9 cellular contexts compared by ENCODE assay signal in the genomic region with DNA sequence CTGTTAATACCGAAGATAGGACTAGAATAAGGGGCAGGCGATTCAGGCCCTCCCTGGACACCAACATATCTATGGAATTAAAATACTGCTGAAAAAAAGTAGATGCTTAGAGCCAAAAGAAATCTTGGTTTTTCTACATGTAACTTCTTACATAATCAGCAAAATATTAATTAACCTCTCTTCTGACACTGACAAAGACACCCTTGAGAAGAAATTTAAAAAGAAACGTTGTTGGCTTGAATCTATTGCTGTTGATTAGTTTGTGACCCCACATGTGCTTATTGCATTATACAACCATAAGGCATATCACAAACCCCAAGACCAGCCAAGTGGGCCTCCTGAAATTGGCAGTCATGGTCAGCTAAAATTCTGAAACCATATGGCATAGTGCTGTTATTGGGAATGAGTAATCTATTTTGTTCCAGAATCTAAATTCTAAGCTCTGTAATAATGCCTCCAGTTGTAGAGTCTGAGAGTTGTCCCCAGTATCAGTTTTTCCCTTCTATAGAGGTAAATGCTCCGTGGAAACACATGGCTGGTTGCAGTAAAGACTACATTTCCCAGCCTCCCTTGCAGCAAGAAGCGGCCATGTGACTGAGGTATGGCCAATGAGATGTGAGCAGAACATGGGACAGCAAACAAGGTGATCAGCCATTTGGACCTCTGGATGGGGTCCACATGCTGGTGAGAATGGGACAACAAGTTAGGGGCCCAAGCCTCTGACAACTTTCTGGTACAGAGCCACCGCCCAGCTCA. TPM values are rescaled to one million over a fixed set of nuclear protein-coding genes. Genes with fewer than 3 reads are reported as not detected.
DNase-seq lines count a peak whose midpoint lies in the region; ATAC-seq lines count a peak whose summit lies in the region.
"Had no signal": no experiment of that assay in that cellular context is flagged by ENCODE, and none has a peak within 500 bp of the region (broad histone marks: within the 10 kb centered on the region; RNA-seq: fewer than 3 reads in every experiment).

No MANE protein-coding gene starts in this region.

- H3K4me2 ChIP-seq in mesenchymal stem cell (ENCODE audit: low read length, poor library complexity, severe bottlenecking), result no peak overlapping the region

- H3K27ac ChIP-seq in mesenchymal stem cell (ENCODE audit: low read length, poor library complexity, severe bottlenecking), result no peak overlapping the region
- H3K27ac ChIP-seq: thoracic aorta had no signal

- no peak overlapping the region for H3K14ac ChIP-seq in mesenchymal stem cell (ENCODE audit: low read length in 2 of 2)

- no peaks in the 10 kb centered on the region for H3K36me3 ChIP-seq in mesenchymal stem cell (ENCODE audit: control insufficient read depth in 1 of 2, insufficient read depth in 2 of 2, low read depth in 1 of 2, low read length in 2 of 2)
- H3K36me3 ChIP-seq: thoracic aorta had no signal

- no peak overlapping the region for H2BK15ac ChIP-seq in mesenchymal stem cell (ENCODE audit: low read depth, poor library complexity, severe bottlenecking)

- no peak overlapping the region for H2BK5ac ChIP-seq in mesenchymal stem cell (ENCODE audit: low read depth, low read length, poor library complexity, severe bottlenecking)

- H2AK5ac ChIP-seq in mesenchymal stem cell (ENCODE audit: low read length, severe bottlenecking), result no peak overlapping the region

- H2AFZ ChIP-seq in mesenchymal stem cell (ENCODE audit: low read depth, low read length), result no peak overlapping the region

- H4K91ac ChIP-seq in mesenchymal stem cell (ENCODE audit: low read length), result peak overlapping the region; percentile 62

- 77% methylated on average over 5 of the region's 6 CpGs for WGBS in mesenchymal stem cell

- peak; percentile 48 for DNase-seq in activated CD4-positive, alpha-beta T cell treated with anti-CD3 and anti-CD28 coated beads for 48 hours
- DNase-seq in activated CD4-positive, alpha-beta T cell treated with anti-CD3 and anti-CD28 coated beads for 1 hour, result no peak
- DNase-seq in NCI-H526 treated with DMSO at 0.1 percent for 48 hours (lab: John Stamatoyannopoulos, UW), result peak; percentile 46
- DNase-seq in amniotic stem cell (lab: John Stamatoyannopoulos, UW), result peak; percentile 5
- peak; percentile 47 for DNase-seq in mesenchymal stem cell

- ATAC-seq in HG03457 (IDR thresholded peaks at IDR 0.05; ENCODE audit: unreplicated experiment) (no peak), HG02973 (IDR thresholded peaks at IDR 0.05; ENCODE audit: unreplicated experiment) (no peak), GM21825 (IDR thresholded peaks at IDR 0.05; ENCODE audit: unreplicated experiment) (no peak)

- no peak overlapping the region for H4K8ac ChIP-seq in mesenchymal stem cell (ENCODE audit: low read length)

- no peak overlapping the region for H3K9ac ChIP-seq in mesenchymal stem cell (ENCODE audit: low read length)

- no peak overlapping the region for H3K4me3 ChIP-seq in mesenchymal stem cell (ENCODE audit: insufficient read depth in 1 of 2, low read depth in 1 of 2, low read length in 2 of 2)
- H3K4me3 ChIP-seq: thoracic aorta had no signal

- no peak overlapping the region for H3K4ac ChIP-seq in mesenchymal stem cell (ENCODE audit: low read depth in 1 of 2, low read length in 2 of 2)

- H2BK12ac ChIP-seq in mesenchymal stem cell (ENCODE audit: low read length in 2 of 2), result no peak overlapping the region

- no peak overlapping the region for H2BK120ac ChIP-seq in mesenchymal stem cell (ENCODE audit: low read depth, low read length)

- H3K27me3 ChIP-seq in mesenchymal stem cell (ENCODE audit: control insufficient read depth in 1 of 2, insufficient read depth in 1 of 2, low read length in 2 of 2), result no peaks in the 10 kb centered on the region

- peaks cover 6% of the 10 kb centered on the region for H3K4me1 ChIP-seq in mesenchymal stem cell (ENCODE audit: control insufficient read depth, insufficient read depth, low read depth, low read length)

- no peak overlapping the region for H3K18ac ChIP-seq in mesenchymal stem cell (ENCODE audit: low read depth in 1 of 2, low read length in 2 of 2)

- no peaks in the 10 kb centered on the region for H3K9me3 ChIP-seq in mesenchymal stem cell (ENCODE audit: control insufficient read depth, low read length)
- H3K9me3 ChIP-seq: thoracic aorta had no signal

- no peaks in the 10 kb centered on the region for H3K79me1 ChIP-seq in mesenchymal stem cell (replicated peaks; ENCODE audit: low read length, poor library complexity, severe bottlenecking)

- no peak overlapping the region for H3K23ac ChIP-seq in mesenchymal stem cell (ENCODE audit: low read length in 2 of 2)

RNA-seq across cellular contexts. Expression of gene PTPN1, which starts 42.4 kb away (rescaled TPM):
- 66.8 TPM for polyA plus RNA-seq in mesenchymal stem cell (2013, experiment 1 of 2)
- polyA plus RNA-seq in mesenchymal stem cell (2013, experiment 2 of 2), result 65.2 TPM
